ENCODE assay signal across 8 cellular contexts in the genomic region with DNA sequence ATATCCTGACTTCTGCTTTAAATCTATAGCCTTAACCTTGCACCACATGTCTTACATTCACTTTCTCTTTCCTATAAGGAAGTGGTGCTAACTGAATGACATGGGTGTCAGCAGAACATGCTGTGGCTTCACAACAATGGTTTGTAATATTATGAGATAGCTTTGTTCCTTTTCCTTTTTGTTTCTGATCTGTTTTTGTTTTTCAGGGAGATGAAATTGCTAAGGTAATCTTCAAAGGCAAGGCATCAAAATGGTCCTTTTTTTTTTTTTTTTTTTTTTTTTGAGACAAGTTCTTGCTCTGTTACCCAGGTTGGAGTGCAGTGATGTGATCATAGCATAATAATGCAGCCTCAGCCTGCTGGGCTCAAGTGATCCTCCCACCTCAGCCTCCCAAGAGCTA. TPM values are rescaled to one million over a fixed set of nuclear protein-coding genes. Genes with fewer than 3 reads are reported as not detected.
A peak's percentile ranks its signal among the peaks of the same experiment; 100 is the strongest.
DNase-seq lines count a peak whose midpoint lies in the region; ATAC-seq and TF ChIP-seq lines count a peak whose summit lies in the region.

No MANE protein-coding gene starts in this region.

- no peaks in the 10 kb centered on the region for H3K9me3 ChIP-seq in Caco-2

- H3K36me3 Mint-ChIP-seq in naive B cell (peaks cover 13 to 18% of the 10 kb centered on the region in 2 donors), Calu3 (ENCODE audit: insufficient read depth, unreplicated experiment) (no peaks in the 10 kb centered on the region), Caco-2 (ENCODE audit: insufficient read depth, unreplicated experiment) (no peaks in the 10 kb centered on the region)

- intact Hi-C loops in Calu3 (cut with micrococcal nuclease; ENCODE audit: unreplicated experiment) (no loop called here), Caco-2 (cut with micrococcal nuclease; ENCODE audit: unreplicated experiment) (no loop called here), Right ventricle myocardium inferior (cut with DNase I) (no loop called here)

- peaks cover 0 to 14% (median 7%) of the 10 kb centered on the region in 3 donors for H3K27me3 Mint-ChIP-seq in naive B cell
- H3K27me3 Mint-ChIP-seq in Calu3 (ENCODE audit: unreplicated experiment): no peaks in the 10 kb centered on the region
- peaks cover 3% of the 10 kb centered on the region for H3K27me3 Mint-ChIP-seq in Caco-2 (ENCODE audit: insufficient read depth, unreplicated experiment)

- ATAC-seq in GM18867 (IDR thresholded peaks at IDR 0.05; ENCODE audit: unreplicated experiment) (peak; percentile 97), HG02623 (IDR thresholded peaks at IDR 0.05; ENCODE audit: unreplicated experiment) (peak; percentile 95), naive B cell (ENCODE audit: low read depth in 2 of 2) (peak; percentile 100), Right ventricle myocardium inferior (no peak)

- TF ChIP-seq CTCF in Calu3 (IDR thresholded peaks at IDR 0.05; ENCODE audit: unreplicated experiment): no peak
- no peak for TF ChIP-seq CTCF in Caco-2 (IDR thresholded peaks at IDR 0.05; ENCODE audit: insufficient read depth in 1 of 2, low read depth in 1 of 2, low read length in 1 of 2, severe bottlenecking in 1 of 2, unreplicated experiment in 1 of 2)

- H3K4me1 ChIP-seq in Caco-2: no peaks in the 10 kb centered on the region

- peak; percentile 30 for DNase-seq in NAMALWA (ENCODE audit: low spot score)
- DNase-seq in naive B cell: peak; percentile 58
- DNase-seq in Calu3: no peak
- no peak for DNase-seq in Caco-2
- DNase-seq in Right ventricle myocardium inferior (ENCODE audit: missing footprints): no peak
- no peak for DNase-seq in NCI-H1092 (lab: John Stamatoyannopoulos, UW)

- H3K4me1 Mint-ChIP-seq in naive B cell (peaks cover 8 to 19% (median 14%) of the 10 kb centered on the region in 3 donors), Calu3 (ENCODE audit: low read depth, unreplicated experiment) (no peaks in the 10 kb centered on the region), Caco-2 (ENCODE audit: low read depth, unreplicated experiment) (no peaks in the 10 kb centered on the region)

- H3K9me3 Mint-ChIP-seq in naive B cell: peaks cover 0 to 6% (median 0%) of the 10 kb centered on the region in 7 donors
- peaks cover 2% of the 10 kb centered on the region for H3K9me3 Mint-ChIP-seq in Calu3 (ENCODE audit: low read depth, unreplicated experiment)
- peaks cover 9% of the 10 kb centered on the region for H3K9me3 Mint-ChIP-seq in Caco-2 (ENCODE audit: unreplicated experiment)

- no peaks in the 10 kb centered on the region for H3K36me3 ChIP-seq in Caco-2 (ENCODE audit: control insufficient read depth, insufficient read depth, low read length)

- H3K4me3 ChIP-seq in Caco-2 (ENCODE audit: low read depth, low read length): no peak overlapping the region

- POLR2A ChIA-PET in Caco-2 (lab: Charles Lee): no interaction called here

- H3K27ac Mint-ChIP-seq in naive B cell (peak overlapping the region in 5 of 6 donors; percentile 51 to 89 (median 84)), Calu3 (ENCODE audit: unreplicated experiment) (no peak overlapping the region), Caco-2 (ENCODE audit: unreplicated experiment) (no peak overlapping the region)

- H3K27me3 ChIP-seq in Caco-2 (replicated peaks; ENCODE audit: control insufficient read depth, insufficient read depth, low read length): no peaks in the 10 kb centered on the region; the same call in 1 of the 2 replicates

- BruUV-seq in Calu3 (replicated peaks; lab: Mats Ljungman, UMichigan): no TSS peak
- BruUV-seq in Caco-2 (replicated peaks; lab: Mats Ljungman, UMichigan): no TSS peak

- H3K4me3 Mint-ChIP-seq in naive B cell (peak overlapping the region in 6 of 8 donors; percentile 30 to 61 (median 58)), Calu3 (ENCODE audit: low read depth, unreplicated experiment) (no peak overlapping the region), Caco-2 (ENCODE audit: unreplicated experiment) (no peak overlapping the region)

- CTCF ChIA-PET in Calu3 (lab: Charles Lee): interaction anchor here (0.7 kb wide), 3 partner anchors 15 to 1391 kb away, joined by 4 to 6 read pairs (median 5); no protein-coding TSS in a partner anchor
- CTCF ChIA-PET in Caco-2 (lab: Charles Lee): interaction anchor here (0.6 kb wide), 1 partner anchor 169 kb away, joined by 5 read pairs; no protein-coding TSS in a partner anchor

RNA-seq across cellular contexts. Expression of a gene that starts 53.6 kb away (rescaled TPM):
- polyA plus RNA-seq in naive B cell (ENCODE audit: low read depth in 6 of 6): 10 to 100 TPM; 16.4 to 22.8 (median 20.4) TPM
- total RNA-seq in Calu3 (2022) (16.1 and 17.7 TPM in 2 replicates), Caco-2 (2022) (13.7 and 16.5 TPM in 2 replicates), Right ventricle myocardium inferior (24.2 TPM)

Comparison
In these comparisons a context has a peak if more than half of its experiments do, and no peak if none do; other contexts are left out.
1. DNase-seq: peak in NAMALWA (single experiment) and naive B cell (single experiment); none in Calu3 (single experiment), Caco-2 (0 of 2), Right ventricle myocardium inferior (single experiment) and NCI-H1092 (single experiment).
2. H3K27ac Mint-ChIP-seq: peak in naive B cell (5 of 6); none in Calu3 (single experiment) and Caco-2 (single experiment).
3. H3K4me3 Mint-ChIP-seq: peak in naive B cell (6 of 8); none in Calu3 (single experiment) and Caco-2 (single experiment).